In the genomic region with DNA sequence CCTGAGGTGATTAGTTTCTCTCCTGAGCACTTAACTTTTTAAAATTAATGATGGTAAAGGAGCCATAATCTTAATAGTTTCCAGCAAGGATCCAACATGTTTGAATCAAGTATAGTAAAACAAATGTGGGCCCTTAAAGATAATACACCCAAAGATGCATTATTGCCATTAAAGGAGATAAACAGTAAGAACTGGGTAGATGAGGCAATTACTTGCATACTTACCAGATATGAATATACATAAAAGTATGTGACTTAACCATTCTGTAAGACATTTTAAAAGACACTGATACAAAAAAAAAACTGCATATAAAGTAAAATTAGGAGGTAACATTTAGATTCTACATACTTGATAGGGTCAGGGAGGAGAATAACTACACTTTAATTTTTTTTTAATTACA, we compare ENCODE assay signal across 20 cellular contexts.
"Had no signal": no experiment of that assay in that cellular context is flagged by ENCODE, and none has a peak within 500 bp of the region (broad histone marks: within the 10 kb centered on the region; RNA-seq: fewer than 3 reads in every experiment).

No MANE protein-coding gene starts in this region.

- H3K4me3 ChIP-seq: MG63 had no signal

- H3K9ac ChIP-seq: SK-N-SH had no signal

- H3K27me3 ChIP-seq: MG63 had no signal

- ATAC-seq: Panc1, PC-3 had no signal

- H3K36me3 ChIP-seq: MG63 had no signal

- H3K9me3 ChIP-seq: MG63, SK-N-SH had no signal

- FAIRE-seq: HTR-8/SVneo had no signal

- H3K4me2 ChIP-seq: SK-N-SH had no signal

- H3K27ac ChIP-seq: HL-60, RWPE1 had no signal

- DNase-seq: Karpas-422, KG1, MG63, NCI-H1092 treated with DMSO at 0.1 percent for 48 hours, NCI-H1436, NCI-H187, NCI-H2029, NCI-H2081 treated with DMSO at 0.1 percent for 48 hours, NCI-H2171, NCI-H524, NCI-H526 treated with DMSO at 0.1 percent for 48 hours, NCI-H748 treated with DMSO at 0.1 percent for 48 hours, PC-3, SHP77, SK-N-SH, T-helper 1 cell had no signal
